14 cellular contexts compared by ENCODE assay signal in the genomic region with DNA sequence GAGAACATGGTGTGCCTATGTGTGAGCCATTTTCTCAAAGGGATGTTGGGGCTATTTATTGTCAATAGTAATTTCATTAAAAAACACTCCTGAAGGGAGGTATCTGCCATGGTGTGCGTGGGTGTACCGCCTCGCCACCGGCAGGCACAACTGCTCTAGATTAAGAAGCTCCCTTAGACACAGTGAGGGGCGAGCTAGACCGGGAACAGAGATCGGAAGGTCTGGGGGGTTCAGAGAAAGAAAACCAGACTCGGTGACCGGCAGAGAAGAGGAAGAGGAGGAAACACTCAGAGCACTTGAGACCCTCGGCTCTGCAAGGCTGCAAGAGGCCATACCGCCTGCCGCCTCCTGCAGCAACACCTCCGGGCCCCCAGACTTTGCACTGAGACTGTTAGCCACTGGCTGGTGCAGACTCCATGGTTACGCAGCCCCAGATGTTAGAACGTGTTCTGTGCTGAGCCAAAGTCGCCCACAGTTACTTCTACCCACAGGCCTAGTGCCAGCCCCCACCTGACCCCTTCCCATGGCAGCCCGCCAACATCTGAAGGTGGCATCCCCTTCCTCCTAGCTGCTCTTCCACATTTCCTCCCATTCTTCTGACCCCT. TPM values are rescaled to one million over a fixed set of nuclear protein-coding genes. Genes with fewer than 3 reads are reported as not detected.
A peak's percentile ranks its signal among the peaks of the same experiment; 100 is the strongest.
DNase-seq lines count a peak whose midpoint lies in the region; ATAC-seq and TF ChIP-seq lines count a peak whose summit lies in the region.
"Had no signal": no experiment of that assay in that cellular context is flagged by ENCODE, and none has a peak within 500 bp of the region (broad histone marks: within the 10 kb centered on the region; RNA-seq: fewer than 3 reads in every experiment).

No MANE protein-coding gene starts in this region.

- no peak overlapping the region for H3K9ac ChIP-seq in GM23248
- H3K9ac ChIP-seq in adipocyte (ENCODE audit: low read length) = peak overlapping the region; percentile 49
- H3K9ac ChIP-seq: BLaER1 had no signal

- H3K4me1 ChIP-seq in GM23248 (ENCODE audit: insufficient read depth) (peaks cover 18% of the 10 kb centered on the region), adipocyte (ENCODE audit: control insufficient read depth, insufficient read depth, low read length) (peaks cover 54% of the 10 kb centered on the region)

- H3K27me3 Mint-ChIP-seq in immature natural killer cell (ENCODE audit: low read depth in 3 of 3) = peaks cover 3 to 6% (median 4%) of the 10 kb centered on the region in 3 donors

- no peak for ATAC-seq in GM18909 (IDR thresholded peaks at IDR 0.05; ENCODE audit: poor library complexity, unreplicated experiment)
- ATAC-seq in GM18519 (IDR thresholded peaks at IDR 0.05; ENCODE audit: low FRiP score, unreplicated experiment) = no peak

- H3K36me3 Mint-ChIP-seq in immature natural killer cell = no peaks in the 10 kb centered on the region

- H3K9me3 ChIP-seq in GM23248 (ENCODE audit: low read depth) = no peaks in the 10 kb centered on the region
- no peaks in the 10 kb centered on the region for H3K9me3 ChIP-seq in adipocyte (ENCODE audit: control insufficient read depth, low read length)

- H3K9me2 ChIP-seq in GM23248 (ENCODE audit: insufficient read depth) = no peaks in the 10 kb centered on the region

- H4K20me1 ChIP-seq in GM23248 (ENCODE audit: insufficient read depth) = peaks cover 35% of the 10 kb centered on the region

- intact Hi-C loops in posterior vena cava (cut with DNase I) = loop anchor here in 1 of 2 donors (2.0 kb wide), 1 partner anchor 453 kb away; no protein-coding TSS in a partner anchor

- peaks cover 84% of the 10 kb centered on the region for H3F3A ChIP-seq in GM23248 (ENCODE audit: insufficient read depth)

- H3K4me3 Mint-ChIP-seq in immature natural killer cell = no peak overlapping the region
- H3K4me3 Mint-ChIP-seq: CD4-positive, CD25-positive, alpha-beta regulatory T cell had no signal

- peaks cover 99% of the 10 kb centered on the region for H3K79me2 ChIP-seq in GM23248 (ENCODE audit: insufficient read depth)

- no peaks in the 10 kb centered on the region for H3K9me3 Mint-ChIP-seq in immature natural killer cell
- H3K9me3 Mint-ChIP-seq: CD4-positive, CD25-positive, alpha-beta regulatory T cell had no signal

- H3K4me2 ChIP-seq in GM23248 (ENCODE audit: unreplicated experiment) = no peak overlapping the region
- H3K4me2 ChIP-seq: BLaER1 had no signal

- H3K4me1 Mint-ChIP-seq in immature natural killer cell = no peaks in the 10 kb centered on the region

- no peak overlapping the region for H2AFZ ChIP-seq in GM23248

- no peaks in the 10 kb centered on the region for H3K27me3 ChIP-seq in GM23248 (replicated peaks; ENCODE audit: insufficient read depth)
- no peaks in the 10 kb centered on the region for H3K27me3 ChIP-seq in adipocyte (replicated peaks; ENCODE audit: control insufficient read depth, insufficient read depth, low read length)
- H3K27me3 ChIP-seq: BLaER1 had no signal

- H3K27ac ChIP-seq in GM23248 = 0 out of 2 replicates have a peak overlapping the region, but pooled peaks have one; percentile 2
- peak overlapping the region; percentile 3 to 54 for H3K27ac ChIP-seq in coronary artery
- H3K27ac ChIP-seq: BLaER1, HL-60 had no signal

- H3K27ac Mint-ChIP-seq in immature natural killer cell = no peak overlapping the region

- DNase-seq in GM23248 = no peak
- DNase-seq in adipocyte (ENCODE audit: low read depth) = no peak
- no peak for DNase-seq in coronary artery (ENCODE audit: low spot score)
- DNase-seq in posterior vena cava (ENCODE audit: low spot score) = peak; percentile 69
- no peak for DNase-seq in NCI-H510A (lab: John Stamatoyannopoulos, UW)
- no peak for DNase-seq in immature natural killer cell
- DNase-seq: 8988T; CD4-positive, CD25-positive, alpha-beta regulatory T cell; HCEC 1CT had no signal

- 63 to 64% methylated on average over 17 of the region's 17 CpGs for WGBS in GM23248 (ENCODE audit: low coverage in 1 of 2, low lambda C conversion rate in 2 of 2, missing lambda C conversion rate in 2 of 2), 2 experiments

- H3K4me3 ChIP-seq in GM23248 (no peak overlapping the region), adipocyte (ENCODE audit: low read length) (no peak overlapping the region), coronary artery (peak overlapping the region; percentile 32)
- H3K4me3 ChIP-seq: BLaER1, GM12878 had no signal

- no peak for TF ChIP-seq CTCF in coronary artery (IDR thresholded peaks at IDR 0.05)

- H3K36me3 ChIP-seq in GM23248 (ENCODE audit: low read depth) (peaks cover 63% of the 10 kb centered on the region), adipocyte (ENCODE audit: control insufficient read depth, insufficient read depth, low read length, severe bottlenecking) (peaks cover 95% of the 10 kb centered on the region)

- in situ Hi-C loops in GM23248 (cut with MboI) = loop anchor here (5.0 kb wide), 1 partner anchor 451 kb away; no protein-coding TSS in a partner anchor

RNA-seq across cellular contexts. Expression of gene PXDC1, which starts 18.1 kb away (rescaled TPM):
- 167 and 192 TPM in 2 replicates for total RNA-seq in GM23248 (2014; rRNA removed; shearing (Covaris generic))
- 122 and 135 TPM in 2 replicates for polyA plus RNA-seq in GM23248 (2016; fragmentation: Nextera tagmentation; extraction: Ambion mirVana)
- 100 to 1,000 TPM in 1 of 2 donors, 10 to 100 TPM in 1; 99.5 to 103 TPM for total RNA-seq in posterior vena cava
- polyA plus RNA-seq in immature natural killer cell = not detected
- polyA plus RNA-seq: CD4-positive, CD25-positive, alpha-beta regulatory T cell had no signal
